Comparison of ENCODE assay signal across 25 cellular contexts in genomic region chr17:8618825-8619224, GRCh38.
"Had no signal": no experiment of that assay in that cellular context is flagged by ENCODE, and none has a peak within 500 bp of the region (broad histone marks: within the 10 kb centered on the region; RNA-seq: fewer than 3 reads in every experiment).

No MANE protein-coding gene starts in this region.

- H3K27ac ChIP-seq: gastrocnemius medialis, left ventricle myocardium inferior, lower lobe of right lung, pancreas, stomach, thyroid gland, upper lobe of right lung, vagina had no signal

- H3K4me1 Mint-ChIP-seq: immature natural killer cell, memory B cell had no signal

- H3K4me1 ChIP-seq: gastrocnemius medialis, lower lobe of right lung, pancreas, thyroid gland, upper lobe of right lung, vagina had no signal

- H3K4me3 ChIP-seq: gastrocnemius medialis, left ventricle myocardium inferior, lower lobe of right lung, pancreas, stomach, thyroid gland, upper lobe of right lung, vagina had no signal

- H3K27me3 Mint-ChIP-seq: progenitor cell of endocrine pancreas had no signal

- H3K4me3 Mint-ChIP-seq: immature natural killer cell; memory B cell; natural killer cell treated with Interleukin-12 subunit alpha and Interleukin-12 subunit beta and Interleukin-15 and Interleukin-18, amount 100 ng/mL, for 72 hours had no signal

- H3K27me3 ChIP-seq: gastrocnemius medialis, pancreas, stomach, thyroid gland, upper lobe of right lung, vagina had no signal

- H3K9me3 ChIP-seq: gastrocnemius medialis, left ventricle myocardium inferior, lower lobe of right lung, pancreas, stomach, thyroid gland, upper lobe of right lung, vagina had no signal

- H3K27ac Mint-ChIP-seq: immature natural killer cell; memory B cell; natural killer cell treated with Interleukin-12 subunit alpha and Interleukin-12 subunit beta and Interleukin-15 and Interleukin-18, amount 100 ng/mL, for 72 hours; progenitor cell of endocrine pancreas had no signal

- H3K36me3 ChIP-seq: lower lobe of right lung, pancreas, thyroid gland, upper lobe of right lung, vagina had no signal

- H3K9me3 Mint-ChIP-seq: immature natural killer cell; memory B cell; natural killer cell treated with Interleukin-12 subunit alpha and Interleukin-12 subunit beta and Interleukin-15 and Interleukin-18, amount 100 ng/mL, for 72 hours had no signal

- H3K36me3 Mint-ChIP-seq: immature natural killer cell; memory B cell; natural killer cell treated with Interleukin-12 subunit alpha and Interleukin-12 subunit beta and Interleukin-15 and Interleukin-18, amount 100 ng/mL, for 72 hours had no signal

- ATAC-seq: esophagus mucosa; gastrocnemius medialis; left cardiac atrium; lower lobe of right lung; natural killer cell treated with Interleukin-12 subunit alpha and Interleukin-12 subunit beta and Interleukin-15 and Interleukin-18, amount 100 ng/mL, for 72 hours; pancreas; right cardiac atrium; upper lobe of right lung had no signal

- DNase-seq: effector memory CD4-positive, alpha-beta T cell; gastrocnemius medialis; glutamatergic neuron; immature natural killer cell; kidney; left cardiac atrium; left ventricle myocardium inferior; lower lobe of right lung; midbrain; occipital lobe; pancreas; right cardiac atrium; small intestine; stimulated activated CD4-positive, alpha-beta T cell treated with anti-CD3 and anti-CD28 coated beads, Interleukin-12 subunit alpha, Interleukin-12 subunit beta, amount 100 ng/mL, for 4 hours; stimulated activated naive CD4-positive, alpha-beta T cell; stomach; substantia nigra; thyroid gland; upper lobe of right lung had no signal

- FAIRE-seq: endometrium, kidney, pancreas, small intestine had no signal
